In genomic region chr1:146386851-146387749, GRCh38 we compare ENCODE assay signal across 8 cellular contexts.
DNase-seq lines count a peak whose midpoint lies in the region; ATAC-seq and TF ChIP-seq lines count a peak whose summit lies in the region.
"Not testable (repeated sequence)": the region's sequence is repeated elsewhere in the genome, so short reads cannot be mapped to it uniquely, and the experiment has no call there.

No MANE protein-coding gene starts in this region.

- CTCF ChIA-PET in CD8-positive, alpha-beta T cell (lab: Charles Lee) = not testable (repeated sequence)

- peak overlapping the region; percentile 100 for H3K27ac Mint-ChIP-seq in CD8-positive, alpha-beta T cell

- peak in 6 of 7 experiments; percentile 34 to 83 (median 48) for DNase-seq in CD8-positive, alpha-beta T cell
- DNase-seq in NCI-H510A treated with DMSO at 0.1 percent for 48 hours (lab: John Stamatoyannopoulos, UW) (peak; percentile 83), coronary artery (ENCODE audit: low spot score) (peak; percentile 84)
- DNase-seq in activated CD4-positive, alpha-beta T cell treated with anti-CD3 and anti-CD28 coated beads for 24 hours (ENCODE audit: low read depth in 2 of 2) = peak; percentile 46 to 50
- peak; percentile 28 to 41 for DNase-seq in stimulated activated CD4-positive, alpha-beta T cell treated with anti-CD3 and anti-CD28 coated beads, Interleukin-15, amount 100 ng/mL, for 1 hour (ENCODE audit: low read depth in 1 of 2, low spot score in 1 of 2)

- H3K4me3 ChIP-seq in CD8-positive, alpha-beta T cell (ENCODE audit: low read depth, low read length) = peak overlapping the region; percentile 55
- peak overlapping the region; percentile 67 for H3K4me3 ChIP-seq in coronary artery

- H3K4me1 Mint-ChIP-seq in CD8-positive, alpha-beta T cell (ENCODE audit: low read depth) = not testable (repeated sequence)

- not testable (repeated sequence) for H3K4me1 ChIP-seq in CD8-positive, alpha-beta T cell (ENCODE audit: insufficient read depth, low read length)

- H3K4me3 Mint-ChIP-seq in CD8-positive, alpha-beta T cell = peak overlapping the region; percentile 97

- H3K36me3 Mint-ChIP-seq in CD8-positive, alpha-beta T cell = not testable (repeated sequence)

- intact Hi-C loops in CD8-positive, alpha-beta T cell (cut with DNase I, micrococcal nuclease) = not testable (repeated sequence)

- POLR2A ChIA-PET in CD8-positive, alpha-beta T cell (lab: Charles Lee) = not testable (repeated sequence)

- not testable (repeated sequence) for H3K27me3 ChIP-seq in CD8-positive, alpha-beta T cell (ENCODE audit: insufficient read depth, low read length); layer of hippocampus (ENCODE audit: control insufficient read depth, insufficient read depth, low read length)

- not testable (repeated sequence) for H3K9me3 ChIP-seq in CD8-positive, alpha-beta T cell (ENCODE audit: low read length)

- H3K27me3 Mint-ChIP-seq in CD8-positive, alpha-beta T cell (ENCODE audit: low read depth) = not testable (repeated sequence)

- not testable (repeated sequence) for H3K9me3 Mint-ChIP-seq in CD8-positive, alpha-beta T cell

- peak; percentile 86 for ATAC-seq in CD8-positive, alpha-beta T cell
- peak; percentile 94 for ATAC-seq in GM19397 (IDR thresholded peaks at IDR 0.05; ENCODE audit: unreplicated experiment)
- ATAC-seq in HG03469 (IDR thresholded peaks at IDR 0.05; ENCODE audit: unreplicated experiment) = peak; percentile 74

- TF ChIP-seq CTCF in CD8-positive, alpha-beta T cell (IDR thresholded peaks at IDR 0.05); coronary artery (IDR thresholded peaks at IDR 0.05): not testable (repeated sequence)

- not testable (repeated sequence) for H3K36me3 ChIP-seq in CD8-positive, alpha-beta T cell (ENCODE audit: insufficient read depth, low read length)

- H3K27ac ChIP-seq in CD8-positive, alpha-beta T cell (ENCODE audit: low read depth, low read length) = peak overlapping the region; percentile 93
- peak overlapping the region; percentile 73 to 92 for H3K27ac ChIP-seq in coronary artery
- H3K27ac ChIP-seq in layer of hippocampus (ENCODE audit: low read depth, low read length) = peak overlapping the region; percentile 82

Comparison
In these comparisons a context has a peak if more than half of its experiments do, and no peak if none do; other contexts are left out.
1. Peak in every context shown above with its lines: DNase-seq, ATAC-seq, H3K4me3 ChIP-seq and H3K27ac ChIP-seq.